ENCODE assay signal across 21 cellular contexts in genomic region chr3:47681016-47681415, GRCh38.
"Had no signal": no experiment of that assay in that cellular context is flagged by ENCODE, and none has a peak within 500 bp of the region (broad histone marks: within the 10 kb centered on the region; RNA-seq: fewer than 3 reads in every experiment).

No MANE protein-coding gene starts in this region.

- H3K27me3 Mint-ChIP-seq: activated CD4-positive, alpha-beta T cell treated with anti-CD3 and anti-CD28 coated beads, Interleukin-2, amount 10 ng/mL, durations not matched to agents 7 days and 5 days; activated naive CD4-positive, alpha-beta T cell treated with anti-CD3 and anti-CD28 coated beads, Interleukin-2, amount 50 U/mL, for 24 hours; effector memory CD8-positive, alpha-beta T cell; T-helper 17 cell had no signal

- H3K27ac ChIP-seq: brain microvascular endothelial cell, left ventricle myocardium inferior, parathyroid adenoma, spleen, tibial nerve had no signal

- H3K27ac Mint-ChIP-seq: activated CD4-positive, alpha-beta T cell treated with anti-CD3 and anti-CD28 coated beads, Interleukin-2, amount 10 ng/mL, durations not matched to agents 7 days and 5 days; activated CD8-positive, alpha-beta T cell treated with anti-CD3 and anti-CD28 coated beads, Interleukin-2, amount 10 ng/mL, durations not matched to agents 7 days and 5 days; activated naive CD4-positive, alpha-beta T cell treated with anti-CD3 and anti-CD28 coated beads, Interleukin-2, amount 50 U/mL, for 24 hours; activated T-helper 1 cell treated with anti-CD3 and anti-CD28 coated beads, Interleukin-12 subunit alpha, Interleukin-12 subunit beta, Interleukin-2, Interleukin-4 antibody, amounts not matched to agents 30 ng/mL and 10 ng/mL and 1 ng/mL, durations not matched to agents 14 hours and 24 hours and 36 hours; effector memory CD8-positive, alpha-beta T cell; nephron progenitor cell; T-helper 17 cell had no signal

- H3K4me3 ChIP-seq: left ventricle myocardium inferior, spleen, tibial nerve had no signal

- H2AFZ ChIP-seq: parathyroid adenoma had no signal

- H3K9me3 ChIP-seq: left ventricle myocardium inferior, spleen, tibial nerve had no signal

- DNase-seq: activated CD4-positive, alpha-beta T cell treated with anti-CD3 and anti-CD28 coated beads, Interleukin-2, amount 10 ng/mL, durations not matched to agents 7 days and 5 days; activated CD8-positive, alpha-beta T cell treated with anti-CD3 and anti-CD28 coated beads, Interleukin-2, amount 10 ng/mL, durations not matched to agents 7 days and 5 days; activated gamma-delta T cell; aorta; brain microvascular endothelial cell; central memory CD4-positive, alpha-beta T cell; effector memory CD8-positive, alpha-beta T cell; foreskin melanocyte; left ventricle myocardium inferior; nephron progenitor cell; nucleus accumbens; spleen; stimulated activated CD4-positive, alpha-beta T cell treated with anti-CD3 and anti-CD28 coated beads, Interleukin-4, amount 100 ng/mL, for 24 hours; stimulated activated naive CD4-positive, alpha-beta T cell treated with Interleukin-2 at 50 U/mL for 16 hours; T-helper 17 cell had no signal

- H3K79me2 ChIP-seq: parathyroid adenoma had no signal

- H3K27me3 ChIP-seq: brain microvascular endothelial cell, spleen, tibial nerve had no signal

- H3K4me1 ChIP-seq: left ventricle myocardium inferior, parathyroid adenoma, spleen, tibial nerve had no signal

- ATAC-seq: activated CD4-positive, CD25-positive, alpha-beta regulatory T cell treated with anti-CD3 and anti-CD28 coated beads, Interleukin-2, amount 50 U/mL, for 24 hours; activated CD8-positive, alpha-beta T cell treated with anti-CD3 and anti-CD28 coated beads, Interleukin-2, amount 10 ng/mL, durations not matched to agents 7 days and 5 days; effector memory CD8-positive, alpha-beta T cell; esophagus mucosa; T-helper 17 cell had no signal

- H3K4me1 Mint-ChIP-seq: activated naive CD4-positive, alpha-beta T cell treated with anti-CD3 and anti-CD28 coated beads, Interleukin-2, amount 50 U/mL, for 24 hours; nephron progenitor cell had no signal

- H3K9me3 Mint-ChIP-seq: activated CD4-positive, alpha-beta T cell treated with anti-CD3 and anti-CD28 coated beads, Interleukin-2, amount 10 ng/mL, durations not matched to agents 7 days and 5 days; activated naive CD4-positive, alpha-beta T cell treated with anti-CD3 and anti-CD28 coated beads, Interleukin-2, amount 50 U/mL, for 24 hours; activated T-helper 1 cell treated with anti-CD3 and anti-CD28 coated beads, Interleukin-12 subunit alpha, Interleukin-12 subunit beta, Interleukin-2, Interleukin-4 antibody, amounts not matched to agents 30 ng/mL and 10 ng/mL and 1 ng/mL, durations not matched to agents 14 hours and 24 hours and 36 hours; effector memory CD8-positive, alpha-beta T cell; nephron progenitor cell had no signal

- H3K9ac ChIP-seq: parathyroid adenoma had no signal

- H3K4me3 Mint-ChIP-seq: activated CD4-positive, alpha-beta T cell treated with anti-CD3 and anti-CD28 coated beads, Interleukin-2, amount 10 ng/mL, durations not matched to agents 7 days and 5 days; activated CD8-positive, alpha-beta T cell treated with anti-CD3 and anti-CD28 coated beads, Interleukin-2, amount 10 ng/mL, durations not matched to agents 7 days and 5 days; activated naive CD4-positive, alpha-beta T cell treated with anti-CD3 and anti-CD28 coated beads, Interleukin-2, amount 50 U/mL, for 24 hours; activated T-helper 1 cell treated with anti-CD3 and anti-CD28 coated beads, Interleukin-12 subunit alpha, Interleukin-12 subunit beta, Interleukin-2, Interleukin-4 antibody, amounts not matched to agents 30 ng/mL and 10 ng/mL and 1 ng/mL, durations not matched to agents 14 hours and 24 hours and 36 hours; effector memory CD8-positive, alpha-beta T cell; nephron progenitor cell; T-helper 17 cell had no signal
